Comparison of ENCODE assay signal across 27 cellular contexts in the genomic region with DNA sequence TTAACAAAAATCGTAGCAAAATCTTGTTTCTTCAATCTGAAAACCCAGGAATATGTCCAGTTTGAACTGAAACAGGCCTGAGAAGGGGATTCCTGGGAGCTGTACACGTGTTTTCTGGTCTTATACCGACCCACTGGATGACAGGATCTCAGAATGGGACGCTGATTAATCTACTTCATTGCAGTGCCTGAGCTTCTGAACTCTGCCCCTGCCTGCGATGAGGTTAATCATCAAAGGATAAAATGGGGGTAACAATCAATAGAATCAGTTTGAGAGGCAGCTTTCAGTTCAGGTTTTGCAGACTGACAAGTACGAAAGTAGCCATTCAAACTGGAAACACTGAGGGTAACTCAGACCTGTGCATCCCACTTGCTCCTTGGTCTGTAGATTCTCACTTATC.
"Had no signal": no experiment of that assay in that cellular context is flagged by ENCODE, and none has a peak within 500 bp of the region (broad histone marks: within the 10 kb centered on the region; RNA-seq: fewer than 3 reads in every experiment).

No MANE protein-coding gene starts in this region.

- H3K9ac ChIP-seq: parathyroid adenoma had no signal

- H3K4me1 ChIP-seq: gastroesophageal sphincter, left ventricle myocardium inferior, lower lobe of right lung, parathyroid adenoma, stomach, thyroid gland, vagina had no signal

- H2AFZ ChIP-seq: parathyroid adenoma had no signal

- H3K9me3 ChIP-seq: gastroesophageal sphincter, left ventricle myocardium inferior, lower lobe of right lung, neutrophil, stomach, thyroid gland, vagina had no signal

- ATAC-seq: effector memory CD8-positive, alpha-beta T cell; gastroesophageal sphincter; heart right ventricle; left cardiac atrium; lower lobe of right lung; naive thymus-derived CD8-positive, alpha-beta T cell; sciatic nerve had no signal

- H3K4me3 ChIP-seq: gastroesophageal sphincter, heart right ventricle, left ventricle myocardium inferior, lower lobe of right lung, smooth muscle cell, stomach, thyroid gland, vagina had no signal

- FAIRE-seq: endometrium, islet of Langerhans had no signal

- H3K27me3 ChIP-seq: gastroesophageal sphincter, heart right ventricle, neutrophil, stomach, thyroid gland, vagina had no signal

- H3K36me3 ChIP-seq: gastroesophageal sphincter, heart right ventricle, left ventricle myocardium inferior, lower lobe of right lung, neutrophil, stomach, thyroid gland, vagina had no signal

- H3K4me2 ChIP-seq: smooth muscle cell had no signal

- DNase-seq: cortex of kidney; effector memory CD8-positive, alpha-beta T cell; foreskin fibroblast; heart right ventricle; hippocampal formation; left cardiac atrium; left ventricle myocardium inferior; lower lobe of right lung; naive thymus-derived CD8-positive, alpha-beta T cell; nephron progenitor cell; stimulated activated CD4-positive, alpha-beta T cell treated with anti-CD3 and anti-CD28 coated beads, Interleukin-12 subunit alpha, Interleukin-12 subunit beta, amount 100 ng/mL, for 4 hours; stimulated activated CD4-positive, alpha-beta T cell treated with anti-CD3 and anti-CD28 coated beads, Interleukin-1b, Interleukin-23, amount 100 ng/mL, for 48 hours; stimulated activated CD4-positive, alpha-beta T cell treated with anti-CD3 and anti-CD28 coated beads, Interleukin-4, amount 100 ng/mL, for 1 hour; stimulated activated CD8-positive, alpha-beta memory T cell treated with anti-CD3 and anti-CD28 coated beads, Interleukin-4, amount 100 ng/mL, for 48 hours; stimulated activated naive CD4-positive, alpha-beta T cell treated with Interleukin-2 at 50 U/mL for 16 hours; stomach; thyroid gland; trophoblast cell had no signal

- H3K27ac ChIP-seq: gastroesophageal sphincter, heart right ventricle, left ventricle myocardium inferior, lower lobe of right lung, neutrophil, parathyroid adenoma, stomach, thyroid gland, vagina had no signal

- H3K27ac Mint-ChIP-seq: effector memory CD8-positive, alpha-beta T cell; naive thymus-derived CD8-positive, alpha-beta T cell; nephron progenitor cell; progenitor cell of endocrine pancreas had no signal

- H3K79me2 ChIP-seq: parathyroid adenoma had no signal

- H3K4me3 Mint-ChIP-seq: effector memory CD8-positive, alpha-beta T cell; naive thymus-derived CD8-positive, alpha-beta T cell; nephron progenitor cell had no signal
